In the genomic region with DNA sequence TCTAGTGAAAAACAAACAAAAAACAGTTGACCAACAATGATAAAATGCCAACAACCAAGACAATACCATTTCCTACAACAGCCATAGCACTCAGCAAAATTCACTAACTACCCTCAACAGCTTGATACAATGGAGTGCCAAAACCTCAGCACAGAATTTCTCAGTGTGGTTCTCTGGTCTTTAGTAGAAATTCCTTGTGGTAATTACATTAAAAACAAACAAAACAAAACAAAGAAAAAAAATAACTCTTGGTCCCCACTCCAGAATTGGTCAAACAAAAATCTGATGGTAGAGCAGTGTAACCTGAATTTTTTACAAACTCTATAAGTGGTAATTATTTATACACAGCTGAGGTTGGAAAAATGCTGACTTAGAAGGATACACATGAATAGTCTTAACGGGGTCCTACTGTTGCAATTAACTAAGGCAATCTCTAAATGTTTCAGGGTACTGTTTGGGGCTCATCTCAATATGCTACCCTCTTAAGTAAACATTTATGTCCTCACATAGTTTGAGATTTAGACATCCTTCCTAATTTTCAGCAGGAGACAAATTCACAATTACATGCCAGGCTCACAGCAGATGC, we compare ENCODE assay signal across 1 cellular context.
TF ChIP-seq lines count a peak whose summit lies in the region.

No MANE protein-coding gene starts in this region.

TF ChIP-seq in WTC11, 78 proteins besides CTCF, POLR2A, EP300 and RAD21 (continued from another document):
- TF ChIP-seq TP53 (CRISPR knock-in tag; IDR thresholded peaks at IDR 0.05) (no peak), SMAD3 (CRISPR knock-in tag; IDR thresholded peaks at IDR 0.05; ENCODE audit: borderline replicate concordance) (no peak), FOXP1 (CRISPR knock-in tag; IDR thresholded peaks at IDR 0.05; ENCODE audit: borderline replicate concordance) (no peak), CREM (CRISPR knock-in tag; IDR thresholded peaks at IDR 0.05) (no peak), GRHL2 (CRISPR knock-in tag; IDR thresholded peaks at IDR 0.05; ENCODE audit: insufficient replicate concordance, severe bottlenecking) (no peak), ZNF317 (CRISPR knock-in tag; IDR thresholded peaks at IDR 0.05; ENCODE audit: borderline replicate concordance, low read depth) (no peak), TEAD4 (CRISPR knock-in tag; IDR thresholded peaks at IDR 0.05) (no peak)
- TF ChIP-seq, protein P1, sequence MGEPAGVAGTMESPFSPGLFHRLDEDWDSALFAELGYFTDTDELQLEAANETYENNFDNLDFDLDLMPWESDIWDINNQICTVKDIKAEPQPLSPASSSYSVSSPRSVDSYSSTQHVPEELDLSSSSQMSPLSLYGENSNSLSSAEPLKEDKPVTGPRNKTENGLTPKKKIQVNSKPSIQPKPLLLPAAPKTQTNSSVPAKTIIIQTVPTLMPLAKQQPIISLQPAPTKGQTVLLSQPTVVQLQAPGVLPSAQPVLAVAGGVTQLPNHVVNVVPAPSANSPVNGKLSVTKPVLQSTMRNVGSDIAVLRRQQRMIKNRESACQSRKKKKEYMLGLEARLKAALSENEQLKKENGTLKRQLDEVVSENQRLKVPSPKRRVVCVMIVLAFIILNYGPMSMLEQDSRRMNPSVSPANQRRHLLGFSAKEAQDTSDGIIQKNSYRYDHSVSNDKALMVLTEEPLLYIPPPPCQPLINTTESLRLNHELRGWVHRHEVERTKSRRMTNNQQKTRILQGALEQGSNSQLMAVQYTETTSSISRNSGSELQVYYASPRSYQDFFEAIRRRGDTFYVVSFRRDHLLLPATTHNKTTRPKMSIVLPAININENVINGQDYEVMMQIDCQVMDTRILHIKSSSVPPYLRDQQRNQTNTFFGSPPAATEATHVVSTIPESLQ (CRISPR knock-in tag; IDR thresholded peaks at IDR 0.05): no peak
- TF ChIP-seq, protein P2, sequence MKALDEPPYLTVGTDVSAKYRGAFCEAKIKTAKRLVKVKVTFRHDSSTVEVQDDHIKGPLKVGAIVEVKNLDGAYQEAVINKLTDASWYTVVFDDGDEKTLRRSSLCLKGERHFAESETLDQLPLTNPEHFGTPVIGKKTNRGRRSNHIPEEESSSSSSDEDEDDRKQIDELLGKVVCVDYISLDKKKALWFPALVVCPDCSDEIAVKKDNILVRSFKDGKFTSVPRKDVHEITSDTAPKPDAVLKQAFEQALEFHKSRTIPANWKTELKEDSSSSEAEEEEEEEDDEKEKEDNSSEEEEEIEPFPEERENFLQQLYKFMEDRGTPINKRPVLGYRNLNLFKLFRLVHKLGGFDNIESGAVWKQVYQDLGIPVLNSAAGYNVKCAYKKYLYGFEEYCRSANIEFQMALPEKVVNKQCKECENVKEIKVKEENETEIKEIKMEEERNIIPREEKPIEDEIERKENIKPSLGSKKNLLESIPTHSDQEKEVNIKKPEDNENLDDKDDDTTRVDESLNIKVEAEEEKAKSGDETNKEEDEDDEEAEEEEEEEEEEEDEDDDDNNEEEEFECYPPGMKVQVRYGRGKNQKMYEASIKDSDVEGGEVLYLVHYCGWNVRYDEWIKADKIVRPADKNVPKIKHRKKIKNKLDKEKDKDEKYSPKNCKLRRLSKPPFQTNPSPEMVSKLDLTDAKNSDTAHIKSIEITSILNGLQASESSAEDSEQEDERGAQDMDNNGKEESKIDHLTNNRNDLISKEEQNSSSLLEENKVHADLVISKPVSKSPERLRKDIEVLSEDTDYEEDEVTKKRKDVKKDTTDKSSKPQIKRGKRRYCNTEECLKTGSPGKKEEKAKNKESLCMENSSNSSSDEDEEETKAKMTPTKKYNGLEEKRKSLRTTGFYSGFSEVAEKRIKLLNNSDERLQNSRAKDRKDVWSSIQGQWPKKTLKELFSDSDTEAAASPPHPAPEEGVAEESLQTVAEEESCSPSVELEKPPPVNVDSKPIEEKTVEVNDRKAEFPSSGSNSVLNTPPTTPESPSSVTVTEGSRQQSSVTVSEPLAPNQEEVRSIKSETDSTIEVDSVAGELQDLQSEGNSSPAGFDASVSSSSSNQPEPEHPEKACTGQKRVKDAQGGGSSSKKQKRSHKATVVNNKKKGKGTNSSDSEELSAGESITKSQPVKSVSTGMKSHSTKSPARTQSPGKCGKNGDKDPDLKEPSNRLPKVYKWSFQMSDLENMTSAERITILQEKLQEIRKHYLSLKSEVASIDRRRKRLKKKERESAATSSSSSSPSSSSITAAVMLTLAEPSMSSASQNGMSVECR (CRISPR knock-in tag; IDR thresholded peaks at IDR 0.05; ENCODE audit: borderline replicate concordance): no peak
- TF ChIP-seq, protein P3, sequence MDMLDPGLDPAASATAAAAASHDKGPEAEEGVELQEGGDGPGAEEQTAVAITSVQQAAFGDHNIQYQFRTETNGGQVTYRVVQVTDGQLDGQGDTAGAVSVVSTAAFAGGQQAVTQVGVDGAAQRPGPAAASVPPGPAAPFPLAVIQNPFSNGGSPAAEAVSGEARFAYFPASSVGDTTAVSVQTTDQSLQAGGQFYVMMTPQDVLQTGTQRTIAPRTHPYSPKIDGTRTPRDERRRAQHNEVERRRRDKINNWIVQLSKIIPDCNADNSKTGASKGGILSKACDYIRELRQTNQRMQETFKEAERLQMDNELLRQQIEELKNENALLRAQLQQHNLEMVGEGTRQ (CRISPR knock-in tag; IDR thresholded peaks at IDR 0.05): no peak
- TF ChIP-seq, protein P4, sequence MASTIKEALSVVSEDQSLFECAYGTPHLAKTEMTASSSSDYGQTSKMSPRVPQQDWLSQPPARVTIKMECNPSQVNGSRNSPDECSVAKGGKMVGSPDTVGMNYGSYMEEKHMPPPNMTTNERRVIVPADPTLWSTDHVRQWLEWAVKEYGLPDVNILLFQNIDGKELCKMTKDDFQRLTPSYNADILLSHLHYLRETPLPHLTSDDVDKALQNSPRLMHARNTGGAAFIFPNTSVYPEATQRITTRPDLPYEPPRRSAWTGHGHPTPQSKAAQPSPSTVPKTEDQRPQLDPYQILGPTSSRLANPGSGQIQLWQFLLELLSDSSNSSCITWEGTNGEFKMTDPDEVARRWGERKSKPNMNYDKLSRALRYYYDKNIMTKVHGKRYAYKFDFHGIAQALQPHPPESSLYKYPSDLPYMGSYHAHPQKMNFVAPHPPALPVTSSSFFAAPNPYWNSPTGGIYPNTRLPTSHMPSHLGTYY (CRISPR knock-in tag; IDR thresholded peaks at IDR 0.05): no peak
- TF ChIP-seq, protein P5, sequence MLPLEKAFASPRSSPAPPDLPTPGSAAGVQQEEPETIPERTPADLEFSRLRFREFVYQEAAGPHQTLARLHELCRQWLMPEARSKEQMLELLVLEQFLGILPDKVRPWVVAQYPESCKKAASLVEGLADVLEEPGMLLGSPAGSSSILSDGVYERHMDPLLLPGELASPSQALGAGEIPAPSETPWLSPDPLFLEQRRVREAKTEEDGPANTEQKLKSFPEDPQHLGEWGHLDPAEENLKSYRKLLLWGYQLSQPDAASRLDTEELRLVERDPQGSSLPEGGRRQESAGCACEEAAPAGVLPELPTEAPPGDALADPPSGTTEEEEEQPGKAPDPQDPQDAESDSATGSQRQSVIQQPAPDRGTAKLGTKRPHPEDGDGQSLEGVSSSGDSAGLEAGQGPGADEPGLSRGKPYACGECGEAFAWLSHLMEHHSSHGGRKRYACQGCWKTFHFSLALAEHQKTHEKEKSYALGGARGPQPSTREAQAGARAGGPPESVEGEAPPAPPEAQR (CRISPR knock-in tag; IDR thresholded peaks at IDR 0.05): no peak
